ENCODE assay signal across 8 cellular contexts in the genomic region with DNA sequence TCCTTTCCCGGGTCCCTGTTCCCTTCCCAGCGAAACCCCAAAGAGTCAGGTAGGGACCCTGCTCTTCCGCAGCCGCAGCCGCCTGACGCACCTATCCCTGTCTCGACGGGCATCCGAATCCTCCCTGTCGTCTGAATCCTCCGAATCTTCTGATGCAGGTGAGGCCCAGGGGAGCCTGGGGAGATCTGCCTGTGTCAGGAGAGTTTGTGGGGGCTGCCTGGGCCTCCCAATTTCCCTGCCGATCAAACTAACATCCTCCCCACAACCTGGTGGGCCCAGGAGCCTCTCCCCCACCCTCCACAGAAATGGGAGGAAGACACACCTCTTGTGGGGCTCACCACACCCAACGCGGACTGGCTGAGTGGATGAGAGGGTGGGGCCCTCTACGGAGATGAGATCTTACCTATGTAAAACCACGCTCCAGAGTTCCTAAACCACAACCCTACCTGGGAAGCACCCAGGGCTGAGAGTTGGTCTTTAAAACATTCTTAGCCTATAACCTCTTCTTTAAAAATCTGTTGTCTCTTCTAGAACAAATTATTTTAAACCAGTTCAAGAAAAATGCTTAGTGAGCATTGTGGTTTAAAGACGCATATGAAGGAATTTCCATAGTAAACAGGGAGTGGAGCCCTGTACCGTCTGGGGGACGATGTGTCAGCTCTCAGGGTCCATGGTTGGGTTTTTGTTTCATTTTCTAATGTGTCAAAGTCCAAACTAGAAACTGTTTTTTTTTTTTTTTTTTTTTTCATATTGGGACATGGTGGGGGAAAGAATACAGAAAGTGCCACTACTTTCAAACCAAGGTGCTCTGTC. TPM values are rescaled to one million over a fixed set of nuclear protein-coding genes. Genes with fewer than 3 reads are reported as not detected.
DNase-seq lines count a peak whose midpoint lies in the region; ATAC-seq and TF ChIP-seq lines count a peak whose summit lies in the region.

No MANE protein-coding gene starts in this region.

- no peaks in the 10 kb centered on the region for H3K9me3 ChIP-seq in HEK293 (ENCODE audit: control insufficient read depth, insufficient read depth, low read depth, low read length)

- POLR2A ChIA-PET in HEK293 (lab: Yijun Ruan, JAX), result interaction anchor here (0.7 to 2.8 kb wide), 2 partner anchors 9 to 22 kb away, joined by 4 to 40 read pairs; partner anchors contain the start of gene AP5S1
- POLR2A ChIA-PET in activated CD4-positive, alpha-beta memory T cell treated with anti-CD3 and anti-CD28 coated beads, Interleukin-2, amount 10 ng/mL, durations not matched to agents 7 days and 5 days (lab: Charles Lee), result interaction anchor here (2.4 kb wide), 1 partner anchor 11 kb away, joined by 9 read pairs; the partner anchor contains the start of gene CENPB

- no peak for TF ChIP-seq CTCF in HEK293 (tag by site-specific recombination; IDR thresholded peaks at IDR 0.05)
- no peak for TF ChIP-seq CTCF in glutamatergic neuron (IDR thresholded peaks at IDR 0.05; ENCODE audit: partially characterized antibody, unreplicated experiment)

- CTCF ChIA-PET in HEK293 (lab: Yijun Ruan, JAX), result no interaction called here
- CTCF ChIA-PET in activated CD4-positive, alpha-beta memory T cell treated with anti-CD3 and anti-CD28 coated beads, Interleukin-2, amount 10 ng/mL, durations not matched to agents 7 days and 5 days (lab: Charles Lee), result interaction anchor here (3.0 to 5.1 kb wide), 2 partner anchors 22 kb away, joined by 30 to 33 read pairs; partner anchors contain the start of gene AP5S1

- DNase-seq in AG08395 (ENCODE audit: low spot score), result peak; percentile 28
- peak; percentile 80 for DNase-seq in activated CD4-positive, alpha-beta memory T cell treated with anti-CD3 and anti-CD28 coated beads, Interleukin-2, amount 10 ng/mL, durations not matched to agents 7 days and 5 days
- no peak for DNase-seq in glutamatergic neuron
- no peak for DNase-seq in substantia nigra (lab: John Stamatoyannopoulos, UW)
- no peak for DNase-seq in OCI-M2 (lab: John Stamatoyannopoulos, UW; ENCODE audit: unreplicated experiment)

- ATAC-seq in GM21825 (IDR thresholded peaks at IDR 0.05; ENCODE audit: unreplicated experiment) (no peak), HG02571 (IDR thresholded peaks at IDR 0.05; ENCODE audit: unreplicated experiment) (no peak)

- peaks cover 12% of the 10 kb centered on the region for H3K4me1 ChIP-seq in HEK293 (ENCODE audit: control insufficient read depth, insufficient read depth, low read length)

- H3K4me1 Mint-ChIP-seq in activated CD4-positive, alpha-beta memory T cell treated with anti-CD3 and anti-CD28 coated beads, Interleukin-2, amount 10 ng/mL, durations not matched to agents 7 days and 5 days, result peaks cover 60% of the 10 kb centered on the region
- peaks cover 28% of the 10 kb centered on the region for H3K4me1 Mint-ChIP-seq in glutamatergic neuron (ENCODE audit: low read depth, unreplicated experiment)

- no peaks in the 10 kb centered on the region for H3K9me3 Mint-ChIP-seq in activated CD4-positive, alpha-beta memory T cell treated with anti-CD3 and anti-CD28 coated beads, Interleukin-2, amount 10 ng/mL, durations not matched to agents 7 days and 5 days
- peaks cover 7% of the 10 kb centered on the region for H3K9me3 Mint-ChIP-seq in glutamatergic neuron (ENCODE audit: unreplicated experiment)

- peaks cover 75% of the 10 kb centered on the region for H3K36me3 Mint-ChIP-seq in activated CD4-positive, alpha-beta memory T cell treated with anti-CD3 and anti-CD28 coated beads, Interleukin-2, amount 10 ng/mL, durations not matched to agents 7 days and 5 days (ENCODE audit: low read depth)
- peaks cover 5% of the 10 kb centered on the region for H3K36me3 Mint-ChIP-seq in glutamatergic neuron (ENCODE audit: unreplicated experiment)

- H3K27ac ChIP-seq in HEK293 (ENCODE audit: extremely low read depth, low read depth, low read length) (peak overlapping the region; percentile 92), substantia nigra (ENCODE audit: low read depth, low read length, poor library complexity, severe bottlenecking) (peak overlapping the region; percentile 90)

- no peaks in the 10 kb centered on the region for H3K27me3 Mint-ChIP-seq in activated CD4-positive, alpha-beta memory T cell treated with anti-CD3 and anti-CD28 coated beads, Interleukin-2, amount 10 ng/mL, durations not matched to agents 7 days and 5 days
- peaks cover 13% of the 10 kb centered on the region for H3K27me3 Mint-ChIP-seq in glutamatergic neuron (ENCODE audit: unreplicated experiment)

- peak overlapping the region; percentile 91 for H3K4me3 Mint-ChIP-seq in activated CD4-positive, alpha-beta memory T cell treated with anti-CD3 and anti-CD28 coated beads, Interleukin-2, amount 10 ng/mL, durations not matched to agents 7 days and 5 days
- H3K4me3 Mint-ChIP-seq in glutamatergic neuron (ENCODE audit: unreplicated experiment), result peak overlapping the region; percentile 86

- peak overlapping the region; percentile 91 for H3K27ac Mint-ChIP-seq in activated CD4-positive, alpha-beta memory T cell treated with anti-CD3 and anti-CD28 coated beads, Interleukin-2, amount 10 ng/mL, durations not matched to agents 7 days and 5 days
- peak overlapping the region; percentile 23 for H3K27ac Mint-ChIP-seq in glutamatergic neuron (ENCODE audit: unreplicated experiment)

- H3K4me3 ChIP-seq in HEK293 (ENCODE audit: low read depth, low read length), result peak overlapping the region; percentile 83

- H3K36me3 ChIP-seq in HEK293 (ENCODE audit: control insufficient read depth in 2 of 2, insufficient read depth in 1 of 2, low read length in 2 of 2), result peaks cover 12 to 55% of the 10 kb centered on the region in 2 experiments

TF ChIP-seq in HEK293, 187 proteins besides CTCF, POLR2A, EP300 and RAD21 (continues in another document):
- TF ChIP-seq KLF1 (tag by site-specific recombination; IDR thresholded peaks at IDR 0.05), result peak; percentile 92
- 0 out of 2 replicates have a peak, but pooled peaks have one; percentile 42 for TF ChIP-seq ZFP69B (tag by site-specific recombination; IDR thresholded peaks at IDR 0.05)
- no peak for TF ChIP-seq ZNF433 (tag by site-specific recombination; IDR thresholded peaks at IDR 0.05; ENCODE audit: low read depth)
- TF ChIP-seq ZNF354C (tag by site-specific recombination; IDR thresholded peaks at IDR 0.05; ENCODE audit: borderline replicate concordance, low read depth), result no peak
- peak; percentile 21 for TF ChIP-seq SP3 (tag by site-specific recombination; IDR thresholded peaks at IDR 0.05)
- TF ChIP-seq, protein P1, sequence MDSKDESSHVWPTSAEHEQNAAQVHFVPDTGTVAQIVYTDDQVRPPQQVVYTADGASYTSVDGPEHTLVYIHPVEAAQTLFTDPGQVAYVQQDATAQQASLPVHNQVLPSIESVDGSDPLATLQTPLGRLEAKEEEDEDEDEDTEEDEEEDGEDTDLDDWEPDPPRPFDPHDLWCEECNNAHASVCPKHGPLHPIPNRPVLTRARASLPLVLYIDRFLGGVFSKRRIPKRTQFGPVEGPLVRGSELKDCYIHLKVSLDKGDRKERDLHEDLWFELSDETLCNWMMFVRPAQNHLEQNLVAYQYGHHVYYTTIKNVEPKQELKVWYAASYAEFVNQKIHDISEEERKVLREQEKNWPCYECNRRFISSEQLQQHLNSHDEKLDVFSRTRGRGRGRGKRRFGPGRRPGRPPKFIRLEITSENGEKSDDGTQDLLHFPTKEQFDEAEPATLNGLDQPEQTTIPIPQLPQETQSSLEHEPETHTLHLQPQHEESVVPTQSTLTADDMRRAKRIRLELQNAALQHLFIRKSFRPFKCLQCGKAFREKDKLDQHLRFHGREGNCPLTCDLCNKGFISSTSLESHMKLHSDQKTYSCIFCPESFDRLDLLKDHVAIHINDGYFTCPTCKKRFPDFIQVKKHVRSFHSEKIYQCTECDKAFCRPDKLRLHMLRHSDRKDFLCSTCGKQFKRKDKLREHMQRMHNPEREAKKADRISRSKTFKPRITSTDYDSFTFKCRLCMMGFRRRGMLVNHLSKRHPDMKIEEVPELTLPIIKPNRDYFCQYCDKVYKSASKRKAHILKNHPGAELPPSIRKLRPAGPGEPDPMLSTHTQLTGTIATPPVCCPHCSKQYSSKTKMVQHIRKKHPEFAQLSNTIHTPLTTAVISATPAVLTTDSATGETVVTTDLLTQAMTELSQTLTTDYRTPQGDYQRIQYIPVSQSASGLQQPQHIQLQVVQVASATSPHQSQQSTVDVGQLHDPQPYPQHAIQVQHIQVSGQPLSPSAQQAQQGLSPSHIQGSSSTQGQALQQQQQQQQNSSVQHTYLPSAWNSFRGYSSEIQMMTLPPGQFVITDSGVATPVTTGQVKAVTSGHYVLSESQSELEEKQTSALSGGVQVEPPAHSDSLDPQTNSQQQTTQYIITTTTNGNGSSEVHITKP (tag by site-specific recombination; IDR thresholded peaks at IDR 0.05), result peak; percentile 39; the same call in 1 of the 2 replicates
- no peak for TF ChIP-seq ZNF555 (tag by site-specific recombination; conservative IDR thresholded peaks at IDR 0.05)
- 0 out of 2 replicates have a peak, but pooled peaks have one; percentile 17 for TF ChIP-seq SP2 (tag by site-specific recombination; IDR thresholded peaks at IDR 0.05)

RNA-seq across cellular contexts. Expression of gene CDC25B, which starts 1.7 kb away (rescaled TPM):
- total RNA-seq in activated CD4-positive, alpha-beta memory T cell treated with anti-CD3 and anti-CD28 coated beads, Interleukin-2, amount 10 ng/mL, durations not matched to agents 7 days and 5 days, result 100 to 1,000 TPM; 452 to 454 TPM
- total RNA-seq in glutamatergic neuron (ENCODE audit: unreplicated experiment), result 27.6 TPM

RNA-seq across cellular contexts. Expression of gene CENPB, which starts 11.3 kb away (rescaled TPM):
- total RNA-seq in activated CD4-positive, alpha-beta memory T cell treated with anti-CD3 and anti-CD28 coated beads, Interleukin-2, amount 10 ng/mL, durations not matched to agents 7 days and 5 days, result 10 to 100 TPM; 67.0 to 68.0 TPM
- total RNA-seq in glutamatergic neuron (ENCODE audit: unreplicated experiment), result 47.1 TPM

RNA-seq across cellular contexts. Expression of gene SPEF1, which starts 16.6 kb away (rescaled TPM):
- not detected for total RNA-seq in activated CD4-positive, alpha-beta memory T cell treated with anti-CD3 and anti-CD28 coated beads, Interleukin-2, amount 10 ng/mL, durations not matched to agents 7 days and 5 days
- 0.22 TPM for total RNA-seq in glutamatergic neuron (ENCODE audit: unreplicated experiment)

RNA-seq across cellular contexts. Expression of gene AP5S1, which starts 22.5 kb away (rescaled TPM):
- total RNA-seq in activated CD4-positive, alpha-beta memory T cell treated with anti-CD3 and anti-CD28 coated beads, Interleukin-2, amount 10 ng/mL, durations not matched to agents 7 days and 5 days, result 10 to 100 TPM; 12.7 to 15.5 TPM
- total RNA-seq in glutamatergic neuron (ENCODE audit: unreplicated experiment), result 8.1 TPM

RNA-seq across cellular contexts. Expression of gene ADISSP, which starts 30.2 kb away (rescaled TPM):
- 10 to 100 TPM; 20.7 to 23.4 TPM for total RNA-seq in activated CD4-positive, alpha-beta memory T cell treated with anti-CD3 and anti-CD28 coated beads, Interleukin-2, amount 10 ng/mL, durations not matched to agents 7 days and 5 days
- total RNA-seq in glutamatergic neuron (ENCODE audit: unreplicated experiment), result 54.6 TPM

Comparison
In these comparisons a context has a peak if more than half of its experiments do, and no peak if none do; other contexts are left out.
1. DNase-seq: peak in AG08395 (single experiment) and activated CD4-positive, alpha-beta memory T cell treated with anti-CD3 and anti-CD28 coated beads, Interleukin-2, amount 10 ng/mL, durations not matched to agents 7 days and 5 days (single experiment); none in glutamatergic neuron (single experiment), substantia nigra (0 of 49) and OCI-M2 (single experiment).
2. RNA of gene CDC25B, which starts 1.7 kb away (total RNA-seq): 452 to 454 TPM in activated CD4-positive, alpha-beta memory T cell treated with anti-CD3 and anti-CD28 coated beads, Interleukin-2, amount 10 ng/mL, durations not matched to agents 7 days and 5 days; 27.6 TPM in glutamatergic neuron (single experiment); every median in the first group is over 10 times any median in the second.